Comparison of ENCODE assay signal across 18 cellular contexts in genomic region chr10:80524190-80524589, GRCh38. TPM values are rescaled to one million over a fixed set of nuclear protein-coding genes. Genes with fewer than 3 reads are reported as not detected.
A peak's percentile ranks its signal among the peaks of the same experiment; 100 is the strongest.
DNase-seq lines count a peak whose midpoint lies in the region; ATAC-seq, FAIRE-seq and TF ChIP-seq lines count a peak whose summit lies in the region.
"Had no signal": no experiment of that assay in that cellular context is flagged by ENCODE, and none has a peak within 500 bp of the region (broad histone marks: within the 10 kb centered on the region; RNA-seq: fewer than 3 reads in every experiment).

No MANE protein-coding gene starts in this region.

- H3K4me1 ChIP-seq in keratinocyte (ENCODE audit: control insufficient read depth, extremely low read depth, insufficient read depth, low read length) (peaks cover 20% of the 10 kb centered on the region), upper lobe of left lung (peaks cover 29 to 42% (median 34%) of the 10 kb centered on the region in 4 donors), esophagus muscularis mucosa (peaks cover 0 to 8% (median 2%) of the 10 kb centered on the region in 4 donors)
- H3K4me1 ChIP-seq: pancreas had no signal

- peaks cover 53% of the 10 kb centered on the region for H3K36me3 Mint-ChIP-seq in activated naive CD4-positive, alpha-beta T cell treated with anti-CD3 and anti-CD28 coated beads, Interleukin-2, amount 10 ng/mL, durations not matched to agents 7 days and 5 days
- no peaks in the 10 kb centered on the region for H3K36me3 Mint-ChIP-seq in activated naive CD8-positive, alpha-beta T cell

- TF ChIP-seq POLR2A in upper lobe of left lung (IDR thresholded peaks at IDR 0.05) (no peak), esophagus muscularis mucosa (IDR thresholded peaks at IDR 0.05; ENCODE audit: low read depth) (no peak)

- no peak overlapping the region for H3K4me3 Mint-ChIP-seq in activated naive CD4-positive, alpha-beta T cell treated with anti-CD3 and anti-CD28 coated beads, Interleukin-2, amount 10 ng/mL, durations not matched to agents 7 days and 5 days
- H3K4me3 Mint-ChIP-seq in activated naive CD8-positive, alpha-beta T cell = no peak overlapping the region

- no peak overlapping the region for H2AFZ ChIP-seq in keratinocyte (ENCODE audit: control insufficient read depth, low read length)
- H2AFZ ChIP-seq: PC-9 had no signal

- H3K79me2 ChIP-seq in keratinocyte (ENCODE audit: control insufficient read depth, insufficient read depth, low read length) = no peaks in the 10 kb centered on the region

- H3K27ac Mint-ChIP-seq in activated naive CD4-positive, alpha-beta T cell treated with anti-CD3 and anti-CD28 coated beads, Interleukin-2, amount 10 ng/mL, durations not matched to agents 7 days and 5 days = peak overlapping the region; percentile 84
- peak overlapping the region; percentile 70 for H3K27ac Mint-ChIP-seq in activated naive CD8-positive, alpha-beta T cell

- H3K27me3 Mint-ChIP-seq in activated naive CD4-positive, alpha-beta T cell treated with anti-CD3 and anti-CD28 coated beads, Interleukin-2, amount 10 ng/mL, durations not matched to agents 7 days and 5 days = no peaks in the 10 kb centered on the region
- H3K27me3 Mint-ChIP-seq in activated naive CD8-positive, alpha-beta T cell = no peaks in the 10 kb centered on the region

- CTCF ChIA-PET in activated naive CD4-positive, alpha-beta T cell treated with anti-CD3 and anti-CD28 coated beads, Interleukin-2, amount 10 ng/mL, durations not matched to agents 7 days and 5 days (lab: Charles Lee) = no interaction called here

- TF ChIP-seq EP300 in upper lobe of left lung (IDR thresholded peaks at IDR 0.05) (no peak), esophagus muscularis mucosa (IDR thresholded peaks at IDR 0.05) (no peak)

- H3K36me3 ChIP-seq in keratinocyte (ENCODE audit: control insufficient read depth in 2 of 2, extremely low read depth in 1 of 2, insufficient read depth in 2 of 2, low read length in 2 of 2) = peaks cover 13 to 17% of the 10 kb centered on the region in 2 experiments
- H3K36me3 ChIP-seq in upper lobe of left lung = peaks cover 0 to 32% (median 20%) of the 10 kb centered on the region in 4 donors
- peaks cover 0 to 30% (median 20%) of the 10 kb centered on the region in 4 donors for H3K36me3 ChIP-seq in esophagus muscularis mucosa

- intact Hi-C loops in esophagus muscularis mucosa (cut with DNase I) = no loop called here

- no peaks in the 10 kb centered on the region for H3K9me1 ChIP-seq in keratinocyte (ENCODE audit: control insufficient read depth, extremely low read depth, insufficient read depth, low read length)

- H3K4me1 Mint-ChIP-seq in activated naive CD4-positive, alpha-beta T cell treated with anti-CD3 and anti-CD28 coated beads, Interleukin-2, amount 10 ng/mL, durations not matched to agents 7 days and 5 days = peaks cover 84% of the 10 kb centered on the region
- H3K4me1 Mint-ChIP-seq in activated naive CD8-positive, alpha-beta T cell (ENCODE audit: low read depth) = peaks cover 65% of the 10 kb centered on the region

- FAIRE-seq in keratinocyte (lab: Jason Lieb, UNC) = no peak
- FAIRE-seq: pancreas had no signal

- H4K20me1 ChIP-seq in keratinocyte (ENCODE audit: control insufficient read depth, extremely low read depth, insufficient read depth, low read length) = no peaks in the 10 kb centered on the region

- 79 to 86% methylated on average over 7 to 8 of the region's 8 CpGs for WGBS in upper lobe of left lung, 2 donors
- 77% methylated on average over 5 of the region's 8 CpGs for WGBS in esophagus muscularis mucosa

- H3K27me3 ChIP-seq in keratinocyte (ENCODE audit: control insufficient read depth, extremely low read depth, insufficient read depth, low read length) = no peaks in the 10 kb centered on the region
- H3K27me3 ChIP-seq in upper lobe of left lung = no peaks in the 10 kb centered on the region
- H3K27me3 ChIP-seq in esophagus muscularis mucosa = no peaks in the 10 kb centered on the region
- H3K27me3 ChIP-seq: pancreas had no signal

- no peaks in the 10 kb centered on the region for H3K9me3 Mint-ChIP-seq in activated naive CD4-positive, alpha-beta T cell treated with anti-CD3 and anti-CD28 coated beads, Interleukin-2, amount 10 ng/mL, durations not matched to agents 7 days and 5 days
- H3K9me3 Mint-ChIP-seq in activated naive CD8-positive, alpha-beta T cell (ENCODE audit: low read depth) = no peaks in the 10 kb centered on the region

- peak overlapping the region; percentile 38 for H3K27ac ChIP-seq in keratinocyte (ENCODE audit: control insufficient read depth, insufficient read depth, low read length)
- H3K27ac ChIP-seq in upper lobe of left lung = peak overlapping the region in 3 of 4 donors; percentile 4 to 27 (median 11)
- H3K27ac ChIP-seq in esophagus muscularis mucosa (replicated peaks in 1 of 4) = no peak overlapping the region
- H3K27ac ChIP-seq in coronary artery = no peak overlapping the region
- H3K27ac ChIP-seq: pancreas, PC-9 had no signal

- ATAC-seq in upper lobe of left lung (ENCODE audit: low FRiP score in 2 of 2) = no peak

- peak overlapping the region; percentile 1 for H3K9ac ChIP-seq in keratinocyte (ENCODE audit: control insufficient read depth, extremely low read depth, insufficient read depth, low read length)

- H3K4me3 ChIP-seq in keratinocyte (ENCODE audit: control insufficient read depth in 2 of 3, extremely low read depth in 1 of 3, insufficient read depth in 2 of 3, low read depth in 1 of 3, low read length in 3 of 3) (no peak overlapping the region), upper lobe of left lung (no peak overlapping the region), esophagus muscularis mucosa (no peak overlapping the region), coronary artery (no peak overlapping the region)
- H3K4me3 ChIP-seq: pancreas, PC-9, skin epidermis had no signal

- no peak for TF ChIP-seq CTCF in keratinocyte (optimal IDR thresholded peaks at IDR 0.05 in 1 of 3, IDR thresholded peaks at IDR 0.05 in 1 of 3, conservative IDR thresholded peaks at IDR 0.05 in 1 of 3; ENCODE audit: extremely low read depth in 1 of 3, insufficient read depth in 2 of 3, low read length in 3 of 3)
- TF ChIP-seq CTCF in upper lobe of left lung (IDR thresholded peaks at IDR 0.05) = no peak
- TF ChIP-seq CTCF in esophagus muscularis mucosa (IDR thresholded peaks at IDR 0.05) = no peak
- TF ChIP-seq CTCF in coronary artery (IDR thresholded peaks at IDR 0.05) = no peak

- DNase-seq in activated naive CD4-positive, alpha-beta T cell treated with anti-CD3 and anti-CD28 coated beads, Interleukin-2, amount 10 ng/mL, durations not matched to agents 7 days and 5 days = no peak
- DNase-seq in activated naive CD4-positive, alpha-beta T cell treated with Interleukin-2 at 50 U/mL for 16 hours = no peak
- no peak for DNase-seq in keratinocyte (ENCODE audit: low read depth, low spot score)
- DNase-seq in upper lobe of left lung = peak in 1 of 2 donors; percentile 18
- no peak for DNase-seq in AML-193 (lab: John Stamatoyannopoulos, UW)
- DNase-seq in esophagus muscularis mucosa (ENCODE audit: extremely low spot score) = no peak
- DNase-seq in coronary artery (ENCODE audit: low spot score) = no peak
- DNase-seq: DMS153; effector memory CD4-positive, alpha-beta T cell; foreskin melanocyte; HCEC 1CT; mesendoderm; NCI-H1436 treated with DMSO at 0.1 percent for 48 hours; pancreas; PC-9; SW 1271 had no signal

- no peak overlapping the region for H3K4me2 ChIP-seq in keratinocyte (ENCODE audit: control insufficient read depth, extremely low read depth, insufficient read depth, low read depth, low read length)
- H3K4me2 ChIP-seq: PC-9 had no signal

- H3K9me3 ChIP-seq in keratinocyte (ENCODE audit: control insufficient read depth, low read depth, low read length) (no peaks in the 10 kb centered on the region), upper lobe of left lung (no peaks in the 10 kb centered on the region), esophagus muscularis mucosa (no peaks in the 10 kb centered on the region)
- H3K9me3 ChIP-seq: pancreas had no signal

- dilution Hi-C loops in keratinocyte (cut with MboI; ENCODE audit: extremely low pct_ligation_motif_present, low sequenced_read_pairs) = no loop called here

RNA-seq across cellular contexts. Expression of gene SH2D4B, which starts 13.5 kb away (rescaled TPM):
- 0.03 to 0.42 TPM (median 0.22 TPM) in 3 replicates for polyA plus RNA-seq in keratinocyte
- polyA plus RNA-seq in keratinocyte (2011; ENCODE audit: low read depth) = 0.16 TPM
- 0.09 and 0.24 TPM in 2 replicates for polyA plus RNA-seq in keratinocyte (2011; cell fraction: cytosol; rRNA removed)
- polyA plus RNA-seq in keratinocyte (2011; cell fraction: nucleus; rRNA removed) = 0.23 and 0.28 TPM in 2 replicates
- 0.06 and 0.39 TPM in 2 replicates for polyA plus RNA-seq in keratinocyte (2012; ENCODE audit: low replicate concordance)
- polyA minus RNA-seq in keratinocyte = 0.13 to 0.16 TPM in 2 of 3 replicates, not detected in the other
- polyA minus RNA-seq in keratinocyte (2011; cell fraction: cytosol; rRNA and poly(A)+ RNA removed) = not detected
- polyA minus RNA-seq in keratinocyte (2011; cell fraction: nucleus; rRNA and poly(A)+ RNA removed) = 0.32 and 0.70 TPM in 2 replicates
- total RNA-seq in upper lobe of left lung (1 to 10 TPM in 1 of 6 donors, under 1 TPM in 4, not detected in 1; 0.15 to 1.0 (median 0.55) TPM), esophagus muscularis mucosa (under 1 TPM in 2 of 4 donors, not detected in 2; 0.26 to 0.42 TPM)
- total RNA-seq: pancreas had no signal

Comparison
In these comparisons a context has a peak if more than half of its experiments do, and no peak if none do; other contexts are left out.
1. H3K27ac ChIP-seq: peak in keratinocyte (single experiment) and upper lobe of left lung (3 of 4); none in esophagus muscularis mucosa (0 of 4) and coronary artery (0 of 2).